Comparison of ENCODE assay signal across 10 cellular contexts in the genomic region with DNA sequence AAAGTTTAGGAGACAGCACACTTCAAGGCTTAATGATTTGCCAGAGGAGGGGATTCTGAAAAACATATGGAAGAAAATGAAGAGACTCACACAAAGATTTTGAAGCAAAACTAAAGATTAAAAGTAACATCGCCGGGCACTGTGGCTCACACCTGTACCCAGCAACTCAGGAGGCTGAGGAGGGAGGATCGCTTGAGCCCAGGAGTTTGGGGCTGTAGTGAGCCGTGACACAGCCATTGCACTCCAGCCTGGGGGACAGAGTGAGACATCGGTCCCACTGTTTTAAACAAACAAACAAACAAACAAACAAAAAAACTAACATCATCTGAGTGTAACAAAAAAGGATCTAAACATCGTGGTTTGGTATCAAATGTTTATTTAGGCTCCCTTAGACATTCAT. TPM values are rescaled to one million over a fixed set of nuclear protein-coding genes. Genes with fewer than 3 reads are reported as not detected.
A peak's percentile ranks its signal among the peaks of the same experiment; 100 is the strongest.
DNase-seq lines count a peak whose midpoint lies in the region; ATAC-seq and TF ChIP-seq lines count a peak whose summit lies in the region.
"Had no signal": no experiment of that assay in that cellular context is flagged by ENCODE, and none has a peak within 500 bp of the region (broad histone marks: within the 10 kb centered on the region; RNA-seq: fewer than 3 reads in every experiment).

No MANE protein-coding gene starts in this region.

- H3K9me3 Mint-ChIP-seq in brain (peaks cover 0 to 4% (median under 1%) of the 10 kb centered on the region in 5 experiments), nephron progenitor cell (peaks cover 14% of the 10 kb centered on the region), CD14-positive monocyte (peaks cover 0 to 2% (median 0%) of the 10 kb centered on the region in 7 donors)
- H3K9me3 Mint-ChIP-seq: activated naive CD4-positive, alpha-beta T cell treated with anti-CD3 and anti-CD28 coated beads, Interleukin-2, amount 50 U/mL, for 72 hours had no signal

- H2AK9ac ChIP-seq in IMR-90 (replicated peaks; ENCODE audit: low read depth, low read length, poor library complexity): no peak overlapping the region

- H3K9ac ChIP-seq in BLaER1 (peak overlapping the region; percentile 63; the same call in 1 of the 2 replicates), IMR-90 (ENCODE audit: low read depth, low read length) (no peak overlapping the region)

- H3K14ac ChIP-seq in IMR-90 (replicated peaks; ENCODE audit: low read depth, low read length): no peak overlapping the region

- ATAC-seq in IMR-90 (ENCODE audit: low read depth) (no peak), GM18861 (IDR thresholded peaks at IDR 0.05; ENCODE audit: unreplicated experiment) (no peak), left colon (no peak), sciatic nerve (no peak)
- ATAC-seq: activated naive CD4-positive, alpha-beta T cell treated with anti-CD3 and anti-CD28 coated beads, Interleukin-2, amount 50 U/mL, for 72 hours had no signal

- TF ChIP-seq RAD21 in IMR-90 (IDR thresholded peaks at IDR 0.05; ENCODE audit: low read length): no peak

- H2AK5ac ChIP-seq in IMR-90 (ENCODE audit: low read depth, low read length): no peak overlapping the region

- no peaks in the 10 kb centered on the region for H3K27me3 ChIP-seq in BLaER1
- no peaks in the 10 kb centered on the region for H3K27me3 ChIP-seq in IMR-90 (ENCODE audit: control insufficient read depth, insufficient read depth, low read length)

- H3K4me1 Mint-ChIP-seq in brain (peaks cover 76% of the 10 kb centered on the region), nephron progenitor cell (peaks cover 53% of the 10 kb centered on the region), CD14-positive monocyte (peaks cover 55% of the 10 kb centered on the region)

- H3K4me3 Mint-ChIP-seq in brain (peak overlapping the region; percentile 73 to 98 (median 78)), nephron progenitor cell (peak overlapping the region; percentile 67), CD14-positive monocyte (no peak overlapping the region)

- H3K4ac ChIP-seq in IMR-90 (ENCODE audit: low read depth, low read length): no peak overlapping the region

- H3K27me3 Mint-ChIP-seq in brain: no peaks in the 10 kb centered on the region
- H3K27me3 Mint-ChIP-seq in nephron progenitor cell (ENCODE audit: low read depth, poor library complexity): peaks cover 9% of the 10 kb centered on the region
- H3K27me3 Mint-ChIP-seq in CD14-positive monocyte (ENCODE audit: low read depth in 3 of 3): peaks cover 0 to 2% (median 0%) of the 10 kb centered on the region in 3 donors

- TF ChIP-seq CTCF in IMR-90 (conservative IDR thresholded peaks at IDR 0.05; ENCODE audit: low read depth, low read length) (no peak), brain (conservative IDR thresholded peaks at IDR 0.05) (no peak), nephron progenitor cell (IDR thresholded peaks at IDR 0.05) (no peak), CD14-positive monocyte (IDR thresholded peaks at IDR 0.05) (no peak)

- peaks cover 6 to 32% of the 10 kb centered on the region in 2 experiments; a peak in 2 of 4 replicates for H3K79me1 ChIP-seq in IMR-90 (ENCODE audit: low read depth in 1 of 2, low read length in 2 of 2)

- no peak overlapping the region for H3K56ac ChIP-seq in IMR-90 (ENCODE audit: extremely low read depth, insufficient read depth, low read length)

- CTCF ChIA-PET in IMR-90 (lab: Yijun Ruan, JAX): no interaction called here

- H4K5ac ChIP-seq in IMR-90 (ENCODE audit: low read depth, low read length): no peak overlapping the region

- H4K20me1 ChIP-seq in BLaER1 (peaks cover 75% of the 10 kb centered on the region), IMR-90 (ENCODE audit: insufficient read depth, low read length) (peaks cover 74% of the 10 kb centered on the region)

- POLR2A ChIA-PET in IMR-90 (lab: Charles Lee; ENCODE audit: unreplicated experiment): no interaction called here

- H2AFZ ChIP-seq in IMR-90 (replicated peaks; ENCODE audit: low read length, poor library complexity): no peak overlapping the region

- H2BK120ac ChIP-seq in IMR-90 (ENCODE audit: low read depth, low read length): no peak overlapping the region

- H4K8ac ChIP-seq in IMR-90 (ENCODE audit: low read depth in 2 of 2, low read length in 2 of 2): no peak overlapping the region

- in situ Hi-C loops in IMR-90 (cut with MboI; ENCODE audit: low sequenced_read_pairs): no loop called here

- H3K4me1 ChIP-seq in BLaER1 (peaks cover 76% of the 10 kb centered on the region), IMR-90 (ENCODE audit: control insufficient read depth, insufficient read depth, low read length) (peaks cover 17% of the 10 kb centered on the region)

- intact Hi-C loops in IMR-90 (cut with micrococcal nuclease) (no loop called here), left colon (cut with DNase I, micrococcal nuclease) (no loop called here), CD14-positive monocyte (cut with micrococcal nuclease) (no loop called here), sciatic nerve (cut with DNase I) (no loop called here)

- no peak overlapping the region for H2BK5ac ChIP-seq in IMR-90 (ENCODE audit: low read depth, low read length, poor library complexity, severe bottlenecking)

- DNase-seq in IMR-90 (no peak), nephron progenitor cell (no peak), left colon (no peak), CD14-positive monocyte (ENCODE audit: low spot score) (no peak), sciatic nerve (ENCODE audit: low spot score) (no peak)
- DNase-seq: NCI-H187 had no signal

- no peaks in the 10 kb centered on the region for H3K9me3 ChIP-seq in BLaER1
- H3K9me3 ChIP-seq in IMR-90 (ENCODE audit: control insufficient read depth, insufficient read depth, low read length): no peaks in the 10 kb centered on the region

- H3K36me3 Mint-ChIP-seq in brain (peaks cover 40% of the 10 kb centered on the region), nephron progenitor cell (ENCODE audit: low read depth) (peaks cover 26% of the 10 kb centered on the region), CD14-positive monocyte (peaks cover 17 to 28% of the 10 kb centered on the region in 2 donors)

- no peak overlapping the region for H4K91ac ChIP-seq in IMR-90 (ENCODE audit: insufficient read depth, low read depth, low read length)

- H3K27ac ChIP-seq in BLaER1: no peak overlapping the region
- H3K27ac ChIP-seq in IMR-90 (ENCODE audit: insufficient read depth, low read length): no peak overlapping the region

- peaks cover 12% of the 10 kb centered on the region; the same call in 1 of the 2 replicates for H3K9me1 ChIP-seq in IMR-90 (ENCODE audit: insufficient read depth, low read length)

- H3K36me3 ChIP-seq in BLaER1: peaks cover 40% of the 10 kb centered on the region
- peaks cover 22% of the 10 kb centered on the region for H3K36me3 ChIP-seq in IMR-90 (ENCODE audit: control insufficient read depth, insufficient read depth, low read length)

- no peak overlapping the region for H3K18ac ChIP-seq in IMR-90 (ENCODE audit: low read depth, low read length)

- H3K4me3 ChIP-seq in BLaER1 (peak overlapping the region; percentile 100; the same call in 1 of the 2 replicates), IMR-90 (ENCODE audit: insufficient read depth, low read depth, low read length) (no peak overlapping the region)

- BruUV-seq in IMR-90 (replicated peaks; lab: Mats Ljungman, UMichigan): no TSS peak

- no peak overlapping the region for H2BK15ac ChIP-seq in IMR-90 (ENCODE audit: low read depth, low read length)

- dilution Hi-C loops in IMR-90 (cut with HindIII; ENCODE audit: low sequenced_read_pairs, unreplicated experiment): no loop called here

- H3K27ac Mint-ChIP-seq in brain (peak overlapping the region in 3 of 5 experiments; percentile 57 to 90 (median 60)), nephron progenitor cell (no peak overlapping the region), CD14-positive monocyte (peak overlapping the region in 3 of 7 donors; percentile 28 to 55 (median 46))

- H3K4me2 ChIP-seq in BLaER1 (peak overlapping the region; percentile 88), IMR-90 (ENCODE audit: low read depth, low read length) (peak overlapping the region; percentile 7)

- peak overlapping the region; percentile 16; the same call in 1 of the 2 replicates for H3K23ac ChIP-seq in IMR-90 (ENCODE audit: low read depth, low read length)

- no peak overlapping the region for H2BK20ac ChIP-seq in IMR-90 (ENCODE audit: low read depth, low read length)

- no CpG with 5 or more reads among the region's 6 CpGs for WGBS in IMR-90 (ENCODE audit: extremely low coverage in 2 of 2, insufficient read length in 1 of 2), 2 experiments

- peak; percentile 51; the same call in 1 of the 2 replicates for TF ChIP-seq POLR2A in IMR-90 (IDR thresholded peaks at IDR 0.05; ENCODE audit: low read depth, low read length)

TF ChIP-seq in IMR-90, 13 proteins besides CTCF, POLR2A, EP300 and RAD21:
- TF ChIP-seq MXI1 (IDR thresholded peaks at IDR 0.05; ENCODE audit: borderline replicate concordance, low read depth, low read length) (no peak), RFX5 (IDR thresholded peaks at IDR 0.05; ENCODE audit: low read depth, low read length) (no peak), CHD1 (IDR thresholded peaks at IDR 0.05; ENCODE audit: low read depth, low read length) (no peak)

RNA-seq across cellular contexts. Expression of a gene that starts 2.5 kb away (rescaled TPM):
- total RNA-seq in IMR-90 (2012; rRNA removed): 162 and 259 TPM in 2 replicates
- 226 and 237 TPM in 2 replicates for polyA plus RNA-seq in IMR-90 (2012; rRNA removed)
- 118 and 149 TPM in 2 replicates for polyA plus RNA-seq in IMR-90 (2012; cell fraction: cytosol; rRNA removed)
- 74.5 and 135 TPM in 2 replicates for polyA plus RNA-seq in IMR-90 (2012; cell fraction: nucleus; rRNA removed; ENCODE audit: low replicate concordance)
- 68.1 TPM for polyA plus RNA-seq in brain (ENCODE audit: insufficient read depth, low read depth, low replicate concordance)
- 100 to 1,000 TPM; 199 to 237 TPM for total RNA-seq in left colon
- 100 to 1,000 TPM in 1 of 2 donors, 10 to 100 TPM in 1; 91.7 to 103 TPM for polyA plus RNA-seq in CD14-positive monocyte
- total RNA-seq in sciatic nerve: 90.4 TPM

RNA-seq across cellular contexts. Expression of a gene that starts 33.7 kb away (rescaled TPM):
- total RNA-seq in IMR-90 (2012; rRNA removed) (33.5 and 35.3 TPM in 2 replicates), left colon (10 to 100 TPM; 20.1 to 26.8 TPM), sciatic nerve (21.2 TPM)
- polyA plus RNA-seq in IMR-90 (2012; rRNA removed) (23.4 and 24.5 TPM in 2 replicates), brain (ENCODE audit: insufficient read depth, low read depth, low replicate concordance) (17.5 TPM), CD14-positive monocyte (10 to 100 TPM; 15.2 to 16.4 TPM)
- polyA plus RNA-seq in IMR-90 (2012; cell fraction: cytosol; rRNA removed): 21.9 and 41.7 TPM in 2 replicates
- 92.9 and 94.9 TPM in 2 replicates for polyA plus RNA-seq in IMR-90 (2012; cell fraction: nucleus; rRNA removed; ENCODE audit: low replicate concordance)

Comparison
In these comparisons a context has a peak if more than half of its experiments do, and no peak if none do; other contexts are left out.
1. H3K4me3 Mint-ChIP-seq: peak in brain (5 of 5) and nephron progenitor cell (single experiment); none in CD14-positive monocyte (0 of 2).